Comparison of ENCODE assay signal across 13 cellular contexts in the genomic region with DNA sequence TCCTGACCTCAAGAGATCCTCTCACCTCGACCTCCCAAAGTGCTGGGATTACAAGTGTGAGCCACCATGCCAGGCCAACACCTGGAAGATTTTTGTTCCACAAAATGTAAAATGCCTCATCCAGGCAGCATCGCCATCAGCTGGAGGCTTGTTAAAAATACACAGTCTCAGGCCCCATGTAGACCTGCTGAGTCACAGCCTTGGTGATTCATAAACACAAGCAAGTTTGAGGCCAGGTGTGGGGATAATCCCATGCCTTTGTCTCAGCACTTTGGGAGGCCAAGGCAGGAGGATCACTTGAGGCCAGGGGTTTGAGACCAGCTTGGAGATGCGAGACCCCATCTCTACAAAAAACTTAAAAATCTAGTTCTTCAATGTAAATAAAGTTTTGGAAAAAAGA. TPM values are rescaled to one million over a fixed set of nuclear protein-coding genes. Genes with fewer than 3 reads are reported as not detected.
A peak's percentile ranks its signal among the peaks of the same experiment; 100 is the strongest.
DNase-seq lines count a peak whose midpoint lies in the region; ATAC-seq and TF ChIP-seq lines count a peak whose summit lies in the region.
"Had no signal": no experiment of that assay in that cellular context is flagged by ENCODE, and none has a peak within 500 bp of the region (broad histone marks: within the 10 kb centered on the region; RNA-seq: fewer than 3 reads in every experiment).

No MANE protein-coding gene starts in this region.

- TF ChIP-seq POLR2A in erythroblast (IDR thresholded peaks at IDR 0.05; ENCODE audit: low read length): no peak

- peak; percentile 25; the same call in 1 of the 2 replicates for TF ChIP-seq CTCF in PC-3 (conservative IDR thresholded peaks at IDR 0.05; ENCODE audit: low read depth, low read length)
- TF ChIP-seq CTCF in GM10248 (IDR thresholded peaks at IDR 0.05; ENCODE audit: control extremely low read depth, extremely low read depth, low read depth, missing control alignments): no peak

- CTCF ChIA-PET in PC-3 (lab: Charles Lee): no interaction called here
- CTCF ChIA-PET in GM10248 (lab: Yijun Ruan, JAX): no interaction called here

- no peaks in the 10 kb centered on the region for H3F3A ChIP-seq in PC-3 (ENCODE audit: low read length, unreplicated experiment)

- no peak overlapping the region for H3K4me2 ChIP-seq in PC-3 (ENCODE audit: low read length)

- H3K36me3 ChIP-seq in PC-3 (ENCODE audit: low read depth, low read length): no peaks in the 10 kb centered on the region
- H3K36me3 ChIP-seq: esophagus muscularis mucosa, left lung had no signal

- H3K79me2 ChIP-seq in PC-3 (ENCODE audit: low read length): no peaks in the 10 kb centered on the region

- POLR2A ChIA-PET in PC-3 (lab: Charles Lee; ENCODE audit: unreplicated experiment) (no interaction called here), GM10248 (lab: Yijun Ruan, JAX) (no interaction called here)

- H3K27ac ChIP-seq in PC-3 (ENCODE audit: low read length): no peak overlapping the region
- H3K27ac ChIP-seq: left lung, psoas muscle had no signal

- BruUV-seq in PC-3 (replicated peaks; lab: Mats Ljungman, UMichigan): no TSS peak

- H3K4me1 ChIP-seq in PC-3 (ENCODE audit: insufficient read depth, low read length): peaks cover 6% of the 10 kb centered on the region; the same call in 1 of the 2 replicates
- H3K4me1 ChIP-seq: psoas muscle had no signal

- H3K9me2 ChIP-seq in PC-3 (replicated peaks; ENCODE audit: low read length): no peaks in the 10 kb centered on the region

- H3K27me3 ChIP-seq in PC-3 (ENCODE audit: low read length): no peaks in the 10 kb centered on the region
- H3K27me3 ChIP-seq: left lung had no signal

- DNase-seq in A172 (ENCODE audit: low spot score): peak; percentile 89
- peak; percentile 75 for DNase-seq in COLO829 (ENCODE audit: low spot score)
- DNase-seq in PC-3: peak; percentile 77
- peak; percentile 47 to 64 for DNase-seq in erythroblast (lab: John Stamatoyannopoulos, UW)
- DNase-seq in GM10248 (ENCODE audit: extremely low spot score): no peak
- DNase-seq in NCI-H187 (lab: John Stamatoyannopoulos, UW): no peak
- DNase-seq: left lung, NCI-H526, psoas muscle, T1000 had no signal

- peak; percentile 58 for ATAC-seq in PC-3
- no peak for ATAC-seq in GM18502 (IDR thresholded peaks at IDR 0.05; ENCODE audit: poor library complexity, unreplicated experiment)
- no peak for ATAC-seq in HG03521 (IDR thresholded peaks at IDR 0.05; ENCODE audit: unreplicated experiment)
- ATAC-seq: left lung, psoas muscle had no signal

- no peak overlapping the region for H3K9ac ChIP-seq in PC-3 (ENCODE audit: low read length)

- no peak overlapping the region for H2AFZ ChIP-seq in PC-3 (ENCODE audit: low read length)

- H4K20me1 ChIP-seq in PC-3 (ENCODE audit: low read length): no peaks in the 10 kb centered on the region

- no peak overlapping the region for H3K4me3 ChIP-seq in PC-3 (ENCODE audit: low read length)
- H3K4me3 ChIP-seq: esophagus muscularis mucosa, left lung, psoas muscle had no signal

- H3K9me3 ChIP-seq in PC-3 (ENCODE audit: low read length): no peaks in the 10 kb centered on the region
- H3K9me3 ChIP-seq: esophagus muscularis mucosa, left lung, psoas muscle had no signal

- intact Hi-C loops in PC-3 (cut with micrococcal nuclease): no loop called here

RNA-seq across cellular contexts. Expression of a gene that starts 49.1 kb away (rescaled TPM):
- 8.3 and 16.6 TPM in 2 replicates for total RNA-seq in A172 (2014; rRNA removed; shearing (Covaris generic))
- total RNA-seq in PC-3 (2014; rRNA removed): 13.2 and 22.8 TPM in 2 replicates

Comparison
In these comparisons a context has a peak if more than half of its experiments do, and no peak if none do; other contexts are left out.
1. DNase-seq: peak in A172 (single experiment), COLO829 (single experiment), PC-3 (single experiment) and erythroblast (2 of 2); none in GM10248 (single experiment) and NCI-H187 (0 of 2).